In the genomic region with DNA sequence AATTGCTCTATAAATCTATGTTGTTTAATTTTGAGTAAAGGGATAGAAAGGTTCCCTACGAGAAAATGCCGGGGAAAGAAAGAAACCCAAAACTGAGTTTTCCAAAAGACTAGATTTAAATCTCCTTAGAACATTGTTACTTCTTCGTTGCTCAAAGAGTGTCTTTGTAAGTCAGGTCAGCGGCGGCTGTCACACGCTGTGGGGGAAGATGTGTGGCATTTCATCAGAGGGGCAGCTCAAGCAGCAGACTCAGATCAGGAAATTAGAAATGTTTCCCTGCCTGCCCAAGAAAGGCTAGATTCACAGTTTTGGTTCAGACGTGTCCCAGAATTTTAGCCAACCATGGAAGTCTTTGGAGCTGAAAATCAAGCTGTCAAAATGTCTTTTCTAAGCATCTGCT, we compare ENCODE assay signal across 23 cellular contexts.
"Had no signal": no experiment of that assay in that cellular context is flagged by ENCODE, and none has a peak within 500 bp of the region (broad histone marks: within the 10 kb centered on the region; RNA-seq: fewer than 3 reads in every experiment).

No MANE protein-coding gene starts in this region.

- H3K36me3 Mint-ChIP-seq: naive thymus-derived CD4-positive, alpha-beta T cell; stimulated activated effector memory CD8-positive, alpha-beta T cell treated with anti-CD3 and anti-CD28 coated beads, Interleukin-12 subunit alpha, Interleukin-12 subunit beta, amount 100 ng/mL, for 72 hours; type B pancreatic cell had no signal

- H3K9me3 ChIP-seq: gastrocnemius medialis, right lobe of liver, tibial artery had no signal

- H3K4me1 ChIP-seq: gastrocnemius medialis, pancreas, right lobe of liver, stomach, tibial artery had no signal

- H3K27ac Mint-ChIP-seq: naive thymus-derived CD4-positive, alpha-beta T cell; nephron; stimulated activated effector memory CD8-positive, alpha-beta T cell treated with anti-CD3 and anti-CD28 coated beads, Interleukin-12 subunit alpha, Interleukin-12 subunit beta, amount 100 ng/mL, for 72 hours; type B pancreatic cell had no signal

- H3K27ac ChIP-seq: dorsolateral prefrontal cortex, gastrocnemius medialis, pancreas, right lobe of liver, stomach, tibial artery had no signal

- H3K4me3 ChIP-seq: gastrocnemius medialis, lung, pancreas, right lobe of liver, stomach, tibial artery had no signal

- DNase-seq: dorsolateral prefrontal cortex; effector CD4-positive, alpha-beta T cell; gastrocnemius medialis; head of caudate nucleus; mesendoderm; midbrain; naive thymus-derived CD4-positive, alpha-beta T cell; nucleus accumbens; pancreas; retina; right lobe of liver; stimulated activated CD4-positive, alpha-beta T cell treated with anti-CD3 and anti-CD28 coated beads, Interleukin-2, amount 100 ng/mL, for 24 hours; stimulated activated CD4-positive, alpha-beta T cell treated with anti-CD3 and anti-CD28 coated beads, Interleukin-4, amount 100 ng/mL, for 24 hours; stimulated activated naive CD4-positive, alpha-beta T cell treated with Interleukin-2 at 50 U/mL for 16 hours; stomach; tibial artery had no signal

- H3K27me3 ChIP-seq: gastrocnemius medialis, right lobe of liver, stomach, tibial artery had no signal

- H3K4me1 Mint-ChIP-seq: naive thymus-derived CD4-positive, alpha-beta T cell; nephron; stimulated activated effector memory CD8-positive, alpha-beta T cell treated with anti-CD3 and anti-CD28 coated beads, Interleukin-12 subunit alpha, Interleukin-12 subunit beta, amount 100 ng/mL, for 72 hours had no signal

- ATAC-seq: gastrocnemius medialis; left lobe of liver; naive thymus-derived CD4-positive, alpha-beta T cell; pancreas; right lobe of liver; stimulated activated effector memory CD8-positive, alpha-beta T cell treated with anti-CD3 and anti-CD28 coated beads, Interleukin-12 subunit alpha, Interleukin-12 subunit beta, amount 100 ng/mL, for 72 hours had no signal

- H3K36me3 ChIP-seq: gastrocnemius medialis, pancreas, right lobe of liver, stomach, tibial artery had no signal

- FAIRE-seq: colon, keratinocyte, pancreas had no signal

- H3K4me3 Mint-ChIP-seq: naive thymus-derived CD4-positive, alpha-beta T cell; nephron; stimulated activated effector memory CD8-positive, alpha-beta T cell treated with anti-CD3 and anti-CD28 coated beads, Interleukin-12 subunit alpha, Interleukin-12 subunit beta, amount 100 ng/mL, for 72 hours; type B pancreatic cell had no signal
